Comparison of ENCODE assay signal across 10 cellular contexts in genomic region chr6:13248053-13248452, GRCh38.
A peak's percentile ranks its signal among the peaks of the same experiment; 100 is the strongest.
DNase-seq lines count a peak whose midpoint lies in the region; ATAC-seq and TF ChIP-seq lines count a peak whose summit lies in the region.
"Had no signal": no experiment of that assay in that cellular context is flagged by ENCODE, and none has a peak within 500 bp of the region (broad histone marks: within the 10 kb centered on the region; RNA-seq: fewer than 3 reads in every experiment).

No MANE protein-coding gene starts in this region.

- H3K4me1 ChIP-seq in adrenal gland (replicated peaks in 1 of 2) = no peaks in the 10 kb centered on the region

- H3K27me3 ChIP-seq in adrenal gland = no peaks in the 10 kb centered on the region

- no peaks in the 10 kb centered on the region for H3K9me3 ChIP-seq in adrenal gland (replicated peaks in 1 of 3)

- H3K4me3 Mint-ChIP-seq in brain (peak overlapping the region in 4 of 5 experiments; percentile 5 to 35 (median 16)), mesothelial cell of epicardium (no peak overlapping the region)
- H3K4me3 Mint-ChIP-seq: activated naive CD8-positive, alpha-beta T cell treated with anti-CD3 and anti-CD28 coated beads for 36 hours; naive thymus-derived CD8-positive, alpha-beta T cell had no signal

- no peak for ATAC-seq in GM18867 (IDR thresholded peaks at IDR 0.05; ENCODE audit: unreplicated experiment)
- ATAC-seq: naive thymus-derived CD8-positive, alpha-beta T cell had no signal

- H3K36me3 Mint-ChIP-seq in brain = peaks cover 9% of the 10 kb centered on the region
- no peaks in the 10 kb centered on the region for H3K36me3 Mint-ChIP-seq in mesothelial cell of epicardium

- H3K27ac ChIP-seq in adrenal gland = no peak overlapping the region

- H3K36me3 ChIP-seq in adrenal gland (replicated peaks in 1 of 2) = no peaks in the 10 kb centered on the region

- TF ChIP-seq POLR2A in adrenal gland (IDR thresholded peaks at IDR 0.05) = no peak

- TF ChIP-seq CTCF in brain (conservative IDR thresholded peaks at IDR 0.05) (no peak), mesothelial cell of epicardium (IDR thresholded peaks at IDR 0.05; ENCODE audit: unreplicated experiment) (no peak), adrenal gland (IDR thresholded peaks at IDR 0.05) (no peak)

- intact Hi-C loops in adrenal gland (cut with DNase I) = no loop called here

- H3K4me1 Mint-ChIP-seq in brain (peaks cover 47% of the 10 kb centered on the region), mesothelial cell of epicardium (peaks cover 15% of the 10 kb centered on the region)

- H3K9me3 Mint-ChIP-seq in brain (peaks cover 0 to 6% (median 5%) of the 10 kb centered on the region in 5 experiments), mesothelial cell of epicardium (peaks cover 4% of the 10 kb centered on the region)

- H3K4me3 ChIP-seq in adrenal gland = no peak overlapping the region

- H3K27me3 Mint-ChIP-seq in brain = no peaks in the 10 kb centered on the region
- H3K27me3 Mint-ChIP-seq in mesothelial cell of epicardium (ENCODE audit: low read depth) = no peaks in the 10 kb centered on the region
- H3K27me3 Mint-ChIP-seq: activated naive CD8-positive, alpha-beta T cell treated with anti-CD3 and anti-CD28 coated beads for 36 hours had no signal

- peak overlapping the region; percentile 45 to 96 (median 93) for H3K27ac Mint-ChIP-seq in brain
- H3K27ac Mint-ChIP-seq in mesothelial cell of epicardium = peak overlapping the region; percentile 49
- H3K27ac Mint-ChIP-seq: activated naive CD8-positive, alpha-beta T cell treated with anti-CD3 and anti-CD28 coated beads for 36 hours; naive thymus-derived CD8-positive, alpha-beta T cell had no signal

- DNase-seq in DMS79 (lab: John Stamatoyannopoulos, UW) = peak; percentile 67
- peak; percentile 59 to 77 for DNase-seq in NCI-H187 (lab: John Stamatoyannopoulos, UW)
- peak in 1 of 2 experiments; percentile 39 for DNase-seq in mesothelial cell of epicardium (ENCODE audit: low spot score in 2 of 2, unreplicated experiment in 2 of 2)
- DNase-seq in RPMI8226 = no peak
- no peak for DNase-seq in adrenal gland
- no peak for DNase-seq in activated CD8-positive, alpha-beta memory T cell treated with anti-CD3 and anti-CD28 coated beads, Interleukin-2, amount 50 U/mL, for 4 hours
- DNase-seq: activated naive CD8-positive, alpha-beta T cell treated with anti-CD3 and anti-CD28 coated beads for 36 hours; naive thymus-derived CD8-positive, alpha-beta T cell had no signal

- 64 to 75% (median 69%) methylated on average over 3 of the region's 3 CpGs for WGBS in adrenal gland, 4 donors

Comparison
In these comparisons a context has a peak if more than half of its experiments do, and no peak if none do; other contexts are left out.
1. DNase-seq: peak in DMS79 (single experiment) and NCI-H187 (2 of 2); none in RPMI8226 (single experiment), adrenal gland (0 of 7) and activated CD8-positive, alpha-beta memory T cell treated with anti-CD3 and anti-CD28 coated beads, Interleukin-2, amount 50 U/mL, for 4 hours (single experiment).